In genomic region chr10:44960482-44961230, GRCh38 we compare ENCODE assay signal across 1 cellular context.
A peak's percentile ranks its signal among the peaks of the same experiment; 100 is the strongest.
TF ChIP-seq lines count a peak whose summit lies in the region.

No MANE protein-coding gene starts in this region.

TF ChIP-seq in HepG2, 621 proteins besides CTCF, POLR2A, EP300 and RAD21 (continued from another document):
- TF ChIP-seq HNF4G (IDR thresholded peaks at IDR 0.05; ENCODE audit: borderline replicate concordance, low read depth, low read length) (no peak), HNF4G (CRISPR knock-in tag; IDR thresholded peaks at IDR 0.05; ENCODE audit: borderline replicate concordance, low read depth) (no peak), LCORL (IDR thresholded peaks at IDR 0.05) (no peak), LCORL (CRISPR knock-in tag; IDR thresholded peaks at IDR 0.05) (0 out of 2 replicates have a peak, but pooled peaks have one; percentile 40), GTF3A (CRISPR knock-in tag; conservative IDR thresholded peaks at IDR 0.05) (no peak), PAWR (CRISPR knock-in tag; IDR thresholded peaks at IDR 0.05; ENCODE audit: borderline replicate concordance) (no peak), KDM2A (CRISPR knock-in tag; IDR thresholded peaks at IDR 0.05; ENCODE audit: borderline replicate concordance, low read depth) (no peak), FOXC1 (CRISPR knock-in tag; IDR thresholded peaks at IDR 0.05; ENCODE audit: borderline replicate concordance) (no peak), FOXK2 (IDR thresholded peaks at IDR 0.05) (no peak), HOXA7 (CRISPR knock-in tag; IDR thresholded peaks at IDR 0.05) (no peak), ZNF790 (CRISPR knock-in tag; IDR thresholded peaks at IDR 0.05; ENCODE audit: borderline replicate concordance) (no peak), ZBTB33 (CRISPR knock-in tag; IDR thresholded peaks at IDR 0.05) (no peak), REST (IDR thresholded peaks at IDR 0.05; ENCODE audit: borderline replicate concordance in 1 of 2, low read depth in 1 of 2, low read length in 2 of 2) (no peak), HDAC1 (CRISPR knock-in tag; IDR thresholded peaks at IDR 0.05) (no peak; the same call in none of the 2 replicates), HNF1B (CRISPR knock-in tag; IDR thresholded peaks at IDR 0.05) (no peak), SAP130 (CRISPR knock-in tag; IDR thresholded peaks at IDR 0.05; ENCODE audit: low read depth) (peak; percentile 21; the same call in 1 of the 2 replicates), ZNF609 (CRISPR knock-in tag; IDR thresholded peaks at IDR 0.05; ENCODE audit: borderline replicate concordance) (no peak)
